18 cellular contexts compared by ENCODE assay signal in genomic region chr13:35260316-35260715, GRCh38.
A peak's percentile ranks its signal among the peaks of the same experiment; 100 is the strongest.
DNase-seq lines count a peak whose midpoint lies in the region; ATAC-seq and TF ChIP-seq lines count a peak whose summit lies in the region.
"Had no signal": no experiment of that assay in that cellular context is flagged by ENCODE, and none has a peak within 500 bp of the region (broad histone marks: within the 10 kb centered on the region; RNA-seq: fewer than 3 reads in every experiment).

No MANE protein-coding gene starts in this region.

- CTCF ChIA-PET in mammary epithelial cell (lab: Charles Lee; ENCODE audit: low non-redundant PET): no interaction called here

- intact Hi-C loops in mammary epithelial cell (cut with micrococcal nuclease): no loop called here
- intact Hi-C loops in breast epithelium (cut with DNase I; ENCODE audit: low total_unique reads): no loop called here
- intact Hi-C loops in heart right ventricle (cut with DNase I): no loop called here

- dilution Hi-C loops in mammary epithelial cell (cut with HindIII; ENCODE audit: low sequenced_read_pairs): no loop called here

- H3K9ac ChIP-seq in mammary epithelial cell (ENCODE audit: insufficient read depth, low read length): no peak overlapping the region
- no peak overlapping the region for H3K9ac ChIP-seq in SK-N-MC (ENCODE audit: insufficient read length)

- H3K4me1 ChIP-seq in mammary epithelial cell (ENCODE audit: insufficient read depth, low read length): peaks cover under 1% of the 10 kb centered on the region
- H3K4me1 ChIP-seq in breast epithelium: no peaks in the 10 kb centered on the region
- H3K4me1 ChIP-seq in heart right ventricle: no peaks in the 10 kb centered on the region
- H3K4me1 ChIP-seq: A549 had no signal

- no peak overlapping the region for H3K4me2 ChIP-seq in mammary epithelial cell (ENCODE audit: insufficient read depth, low read depth, low read length)
- H3K4me2 ChIP-seq: A549, GM23338 had no signal

- H2AFZ ChIP-seq in mammary epithelial cell (ENCODE audit: low read depth, low read length): no peak overlapping the region
- H2AFZ ChIP-seq: GM23338 had no signal

- DNase-seq in mammary epithelial cell (peak; percentile 6), breast epithelium (ENCODE audit: low spot score in 2 of 2) (no peak), SK-N-MC (ENCODE audit: low read depth, low spot score) (peak; percentile 79), foreskin melanocyte (peak; percentile 69), NCI-H1092 (lab: John Stamatoyannopoulos, UW) (no peak), heart right ventricle (no peak)
- no peak for DNase-seq in activated naive CD4-positive, alpha-beta T cell treated with anti-CD3 and anti-CD28 coated beads, Interleukin-2, amount 50 U/mL, for 16 hours
- DNase-seq: AML-193; Calu3; CD4-positive, alpha-beta memory T cell; DND-41; GDM1; HCEC 1CT had no signal

- H3K27me3 ChIP-seq in mammary epithelial cell (ENCODE audit: insufficient read depth, low read length) (no peaks in the 10 kb centered on the region), breast epithelium (no peaks in the 10 kb centered on the region), heart right ventricle (no peaks in the 10 kb centered on the region)

- no peak for TF ChIP-seq POLR2A in breast epithelium (IDR thresholded peaks at IDR 0.05)

- H4K20me1 ChIP-seq in mammary epithelial cell (ENCODE audit: insufficient read depth, low read length): no peaks in the 10 kb centered on the region

- no peak overlapping the region for H3K4me3 ChIP-seq in mammary epithelial cell (replicated peaks in 1 of 3; ENCODE audit: insufficient read depth in 1 of 3, low read depth in 2 of 3, low read length in 3 of 3)
- no peak overlapping the region for H3K4me3 ChIP-seq in breast epithelium
- H3K4me3 ChIP-seq in SK-N-MC: peak overlapping the region; percentile 17; the same call in 1 of the 2 replicates
- H3K4me3 ChIP-seq in heart right ventricle: no peak overlapping the region
- H3K4me3 ChIP-seq: A549, GM23338 had no signal

- H3K79me2 ChIP-seq in mammary epithelial cell (ENCODE audit: insufficient read depth, low read length): no peaks in the 10 kb centered on the region

- ATAC-seq in HG03139 (IDR thresholded peaks at IDR 0.05; ENCODE audit: unreplicated experiment) (no peak), heart right ventricle (no peak)
- ATAC-seq: A549, GM23338 had no signal

- no peaks in the 10 kb centered on the region for H3K9me3 ChIP-seq in mammary epithelial cell (replicated peaks; ENCODE audit: insufficient read depth, low read length)
- no peaks in the 10 kb centered on the region for H3K9me3 ChIP-seq in breast epithelium
- peaks cover 6% of the 10 kb centered on the region; the same call in 1 of the 2 replicates for H3K9me3 ChIP-seq in SK-N-MC (ENCODE audit: low read depth, low read length)
- peaks cover 0 to 12% (median 2%) of the 10 kb centered on the region in 11 donors for H3K9me3 ChIP-seq in heart right ventricle
- H3K9me3 ChIP-seq: A549 had no signal

- no TSS peak for BruUV-seq in mammary epithelial cell (replicated peaks; lab: Mats Ljungman, UMichigan)

- H3K27ac ChIP-seq in mammary epithelial cell (ENCODE audit: insufficient read depth, low read depth, low read length) (no peak overlapping the region), breast epithelium (no peak overlapping the region), SK-N-MC (peak overlapping the region; percentile 86), heart right ventricle (no peak overlapping the region)
- H3K27ac ChIP-seq: 22Rv1, A549, C4-2B had no signal

- in situ Hi-C loops in mammary epithelial cell (cut with MboI; ENCODE audit: low sequenced_read_pairs in 2 of 2): no loop called here

- H3K36me3 ChIP-seq in mammary epithelial cell (ENCODE audit: insufficient read depth, low read length) (no peaks in the 10 kb centered on the region), breast epithelium (no peaks in the 10 kb centered on the region), SK-N-MC (ENCODE audit: insufficient read depth, low read length) (no peaks in the 10 kb centered on the region), heart right ventricle (no peaks in the 10 kb centered on the region)

- no peak for TF ChIP-seq CTCF in mammary epithelial cell (conservative IDR thresholded peaks at IDR 0.05 in 1 of 2, IDR thresholded peaks at IDR 0.05 in 1 of 2; ENCODE audit: extremely low read depth in 1 of 2, insufficient read depth in 1 of 2, low read depth in 1 of 2, low read length in 2 of 2)
- TF ChIP-seq CTCF in breast epithelium (IDR thresholded peaks at IDR 0.05): no peak
- TF ChIP-seq CTCF in heart right ventricle (IDR thresholded peaks at IDR 0.05): no peak

Comparison
In these comparisons a context has a peak if more than half of its experiments do, and no peak if none do; other contexts are left out.
1. DNase-seq: peak in mammary epithelial cell (single experiment), SK-N-MC (single experiment) and foreskin melanocyte (single experiment); none in breast epithelium (0 of 2), activated naive CD4-positive, alpha-beta T cell treated with anti-CD3 and anti-CD28 coated beads, Interleukin-2, amount 50 U/mL, for 16 hours (single experiment), NCI-H1092 (single experiment) and heart right ventricle (0 of 2).